ENCODE assay signal across 8 cellular contexts in the genomic region with DNA sequence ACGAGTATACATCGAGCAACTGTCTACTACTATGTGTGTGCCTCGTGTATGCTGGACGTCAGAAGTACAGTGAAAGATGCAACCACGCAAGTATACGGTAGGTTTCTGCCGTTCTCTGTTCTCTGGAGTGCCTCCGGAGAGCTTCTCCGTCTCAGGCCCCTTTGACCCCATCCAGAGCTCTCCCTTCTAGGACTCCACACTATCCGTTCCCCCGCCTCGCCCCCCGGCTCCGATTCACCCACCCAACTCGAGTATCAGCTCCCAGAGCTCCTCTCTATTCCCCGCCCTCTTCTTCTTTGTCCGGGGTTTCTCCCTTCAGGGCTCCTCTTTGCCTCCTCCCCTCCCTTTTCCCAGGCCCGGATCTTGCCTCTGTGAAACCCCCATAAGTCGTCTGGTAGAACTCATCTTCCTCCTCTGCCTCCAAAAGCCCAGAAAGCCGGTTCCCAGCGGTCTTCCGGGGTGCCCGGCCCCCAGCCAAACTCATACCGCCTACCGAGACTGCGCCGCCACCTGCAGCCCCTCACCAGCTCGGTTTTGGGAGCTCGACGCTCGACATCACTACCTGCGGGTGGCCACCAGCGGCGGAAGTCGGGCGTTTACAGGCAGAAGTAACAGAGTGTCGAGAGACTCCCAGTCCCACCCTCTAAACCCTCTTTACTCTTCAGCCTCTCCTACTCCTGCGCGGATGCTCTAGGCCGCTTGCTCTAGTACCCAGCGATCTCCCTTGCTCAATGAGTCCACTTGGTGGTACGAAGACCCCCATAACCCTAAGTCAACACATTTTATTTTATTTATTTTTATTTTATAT. TPM values are rescaled to one million over a fixed set of nuclear protein-coding genes. Genes with fewer than 3 reads are reported as not detected.
A peak's percentile ranks its signal among the peaks of the same experiment; 100 is the strongest.
DNase-seq lines count a peak whose midpoint lies in the region; ATAC-seq lines count a peak whose summit lies in the region.

A gene with protein sequence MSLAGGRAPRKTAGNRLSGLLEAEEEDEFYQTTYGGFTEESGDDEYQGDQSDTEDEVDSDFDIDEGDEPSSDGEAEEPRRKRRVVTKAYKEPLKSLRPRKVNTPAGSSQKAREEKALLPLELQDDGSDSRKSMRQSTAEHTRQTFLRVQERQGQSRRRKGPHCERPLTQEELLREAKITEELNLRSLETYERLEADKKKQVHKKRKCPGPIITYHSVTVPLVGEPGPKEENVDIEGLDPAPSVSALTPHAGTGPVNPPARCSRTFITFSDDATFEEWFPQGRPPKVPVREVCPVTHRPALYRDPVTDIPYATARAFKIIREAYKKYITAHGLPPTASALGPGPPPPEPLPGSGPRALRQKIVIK (minus strand): TSS at position 560 of the 808 bp plus-strand sequence. CDS start 76 bp downstream, at position 484.

- H3K79me1 ChIP-seq in mesenchymal stem cell (replicated peaks; ENCODE audit: low read length, poor library complexity, severe bottlenecking): peaks cover 21% of the 10 kb centered on the region

- peak within 1 kb of the TSS; percentile 66 for H2BK15ac ChIP-seq in mesenchymal stem cell (ENCODE audit: low read depth, poor library complexity, severe bottlenecking)

- no peak within 1 kb of the TSS for H3K14ac ChIP-seq in mesenchymal stem cell (ENCODE audit: low read length in 2 of 2)

- H2BK120ac ChIP-seq in mesenchymal stem cell (ENCODE audit: low read depth, low read length): no peak within 1 kb of the TSS

- H3K27ac Mint-ChIP-seq in effector memory CD8-positive, alpha-beta T cell: peak within 1 kb of the TSS; percentile 97 to 99

- DNase-seq in COLO668 (lab: John Stamatoyannopoulos, UW; ENCODE audit: unreplicated experiment) (peak; percentile 94), HUDEP-2 (lab: John Stamatoyannopoulos, UW; ENCODE audit: unreplicated experiment in 76 of 76) (peak in 75 of 76 experiments; percentile 15 to 87 (median 68)), NOMO-1 treated with dmso at 0.1 percent for 144 hours (lab: John Stamatoyannopoulos, UW; ENCODE audit: unreplicated experiment) (peak; percentile 88), mesenchymal stem cell (peak; percentile 92)
- DNase-seq in activated CD8-positive, alpha-beta memory T cell treated with anti-CD3 and anti-CD28 coated beads for 4 hours (ENCODE audit: low read depth in 2 of 2): peak; percentile 54 to 75
- peak; percentile 73 to 77 (median 74) for DNase-seq in effector memory CD8-positive, alpha-beta T cell
- DNase-seq in stimulated activated CD8-positive, alpha-beta memory T cell treated with anti-CD3 and anti-CD28 coated beads, Interleukin-12 subunit alpha, Interleukin-12 subunit beta, amount 100 ng/mL, for 4 hours (ENCODE audit: low read depth): peak; percentile 72

- peak within 1 kb of the TSS; percentile 92 for H2BK5ac ChIP-seq in mesenchymal stem cell (ENCODE audit: low read depth, low read length, poor library complexity, severe bottlenecking)

- H3K4me1 ChIP-seq in mesenchymal stem cell (ENCODE audit: control insufficient read depth, insufficient read depth, low read depth, low read length): peaks cover 1% of the 10 kb centered on the region

- peak; percentile 82 for ATAC-seq in GM21360 (IDR thresholded peaks at IDR 0.05; ENCODE audit: unreplicated experiment)
- peak; percentile 95 for ATAC-seq in effector memory CD8-positive, alpha-beta T cell (replicated peaks)

- H2AFZ ChIP-seq in mesenchymal stem cell (ENCODE audit: low read depth, low read length): peak within 1 kb of the TSS; percentile 43

- no peaks in the 10 kb centered on the region for H3K9me3 ChIP-seq in mesenchymal stem cell (ENCODE audit: control insufficient read depth, low read length)

- no peak within 1 kb of the TSS for H2AK5ac ChIP-seq in mesenchymal stem cell (ENCODE audit: low read length, severe bottlenecking)

- peak within 1 kb of the TSS; percentile 46 to 49 for H3K4ac ChIP-seq in mesenchymal stem cell (ENCODE audit: low read depth in 1 of 2, low read length in 2 of 2)

- no peaks in the 10 kb centered on the region for H3K27me3 ChIP-seq in mesenchymal stem cell (ENCODE audit: control insufficient read depth in 1 of 2, insufficient read depth in 1 of 2, low read length in 2 of 2)

- peak within 1 kb of the TSS; percentile 90 for H3K27ac ChIP-seq in mesenchymal stem cell (ENCODE audit: low read length, poor library complexity, severe bottlenecking)

- peak within 1 kb of the TSS; percentile 85 for H4K91ac ChIP-seq in mesenchymal stem cell (ENCODE audit: low read length)

- peak within 1 kb of the TSS; percentile 75 to 90 for H3K4me3 ChIP-seq in mesenchymal stem cell (ENCODE audit: insufficient read depth in 1 of 2, low read depth in 1 of 2, low read length in 2 of 2)

- peaks cover 29 to 30% of the 10 kb centered on the region in 2 donors for H3K4me1 Mint-ChIP-seq in effector memory CD8-positive, alpha-beta T cell (ENCODE audit: low read depth in 2 of 2)

- H3K9me3 Mint-ChIP-seq in effector memory CD8-positive, alpha-beta T cell: no peaks in the 10 kb centered on the region

- peaks cover 8 to 11% of the 10 kb centered on the region in 2 experiments for H3K36me3 ChIP-seq in mesenchymal stem cell (ENCODE audit: control insufficient read depth in 1 of 2, insufficient read depth in 2 of 2, low read depth in 1 of 2, low read length in 2 of 2)

- peak within 1 kb of the TSS; percentile 90 for H3K9ac ChIP-seq in mesenchymal stem cell (ENCODE audit: low read length)

- H3K4me3 Mint-ChIP-seq in effector memory CD8-positive, alpha-beta T cell: peak within 1 kb of the TSS; percentile 98 to 100

- peaks cover 20% of the 10 kb centered on the region for H3K36me3 Mint-ChIP-seq in effector memory CD8-positive, alpha-beta T cell (ENCODE audit: insufficient read depth)

- no peaks in the 10 kb centered on the region for H3K27me3 Mint-ChIP-seq in effector memory CD8-positive, alpha-beta T cell

- peak within 1 kb of the TSS; percentile 87 for H3K4me2 ChIP-seq in mesenchymal stem cell (ENCODE audit: low read length, poor library complexity, severe bottlenecking)

- peak within 1 kb of the TSS; percentile 95 for H4K8ac ChIP-seq in mesenchymal stem cell (ENCODE audit: low read length)

- peak within 1 kb of the TSS; percentile 72 to 75 for H3K18ac ChIP-seq in mesenchymal stem cell (ENCODE audit: low read depth in 1 of 2, low read length in 2 of 2)

- H3K23ac ChIP-seq in mesenchymal stem cell (ENCODE audit: low read length in 2 of 2): no peak within 1 kb of the TSS

- H2BK12ac ChIP-seq in mesenchymal stem cell (ENCODE audit: low read length in 2 of 2): no peak within 1 kb of the TSS

- under 1% methylated on average over 37 of the region's 42 CpGs for WGBS in mesenchymal stem cell

RNA-seq across cellular contexts. Expression of the gene that starts here (rescaled TPM):
- polyA plus RNA-seq in mesenchymal stem cell (2013, experiment 1 of 2): 41.7 TPM
- 39.3 TPM for polyA plus RNA-seq in mesenchymal stem cell (2013, experiment 2 of 2)

Comparison
In these comparisons a context has a peak if more than half of its experiments do, and no peak if none do; other contexts are left out.
1. Peak in every context shown above with its lines: DNase-seq, ATAC-seq, H3K4me3 ChIP-seq and H3K27ac ChIP-seq.